ENCODE assay signal across 5 cellular contexts in the genomic region with DNA sequence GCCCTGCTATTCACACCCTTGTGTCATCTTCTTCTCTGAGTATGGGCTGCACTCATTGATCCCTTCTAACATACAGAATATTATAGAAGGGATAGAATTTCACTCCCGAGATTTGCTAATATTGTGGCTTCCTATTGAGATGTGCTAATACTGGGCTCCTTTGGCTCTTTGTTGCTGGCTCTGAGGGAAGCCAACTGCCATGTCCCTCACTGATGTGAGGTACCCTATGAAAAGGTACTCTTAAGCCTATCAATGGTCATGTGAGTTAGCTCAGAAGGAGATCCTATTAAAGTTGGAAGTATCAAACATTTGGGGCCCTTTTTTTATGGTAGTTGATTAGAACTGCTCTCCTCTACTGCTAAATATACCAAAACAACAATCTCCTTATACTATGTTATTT.
"Had no signal": no experiment of that assay in that cellular context is flagged by ENCODE, and none has a peak within 500 bp of the region (broad histone marks: within the 10 kb centered on the region; RNA-seq: fewer than 3 reads in every experiment).

No MANE protein-coding gene starts in this region.

- H2AFZ ChIP-seq: GM23248 had no signal

- H3K4me3 Mint-ChIP-seq: H9 had no signal

- DNase-seq: GM23248, H9, HCEC 1CT, IMR-90 had no signal

- ATAC-seq: K562 had no signal

- H3K4me1 Mint-ChIP-seq: H9 had no signal

- H3K27ac Mint-ChIP-seq: H9 had no signal

- H3K27ac ChIP-seq: GM23248 had no signal

- H3K4me3 ChIP-seq: GM23248, K562 had no signal
